In genomic region chr10:125868372-125868975, GRCh38 we compare ENCODE assay signal across 9 cellular contexts. TPM values are rescaled to one million over a fixed set of nuclear protein-coding genes. Genes with fewer than 3 reads are reported as not detected.
DNase-seq lines count a peak whose midpoint lies in the region; ATAC-seq and TF ChIP-seq lines count a peak whose summit lies in the region.
"Had no signal": no experiment of that assay in that cellular context is flagged by ENCODE, and none has a peak within 500 bp of the region (broad histone marks: within the 10 kb centered on the region; RNA-seq: fewer than 3 reads in every experiment).

No MANE protein-coding gene starts in this region.

- H3K4me3 Mint-ChIP-seq in activated CD4-positive, alpha-beta T cell treated with anti-CD3 and anti-CD28 coated beads, Interleukin-2, amount 10 ng/mL, durations not matched to agents 24 days and 14 days = no peak overlapping the region

- H3K4me1 Mint-ChIP-seq in activated CD4-positive, alpha-beta T cell treated with anti-CD3 and anti-CD28 coated beads, Interleukin-2, amount 10 ng/mL, durations not matched to agents 24 days and 14 days = no peaks in the 10 kb centered on the region

- H3K36me3 ChIP-seq in thoracic aorta = peaks cover 21% of the 10 kb centered on the region

- H3K9me3 Mint-ChIP-seq in activated CD4-positive, alpha-beta T cell treated with anti-CD3 and anti-CD28 coated beads, Interleukin-2, amount 10 ng/mL, durations not matched to agents 24 days and 14 days = no peaks in the 10 kb centered on the region

- H3K27ac Mint-ChIP-seq in activated CD4-positive, alpha-beta T cell treated with anti-CD3 and anti-CD28 coated beads, Interleukin-2, amount 10 ng/mL, durations not matched to agents 24 days and 14 days = no peak overlapping the region

- H3K9me3 ChIP-seq in thoracic aorta = no peaks in the 10 kb centered on the region

- no peaks in the 10 kb centered on the region for H3K4me1 ChIP-seq in thoracic aorta (ENCODE audit: control insufficient read depth in 1 of 2, low read depth in 2 of 2)

- no peak overlapping the region for H3K27ac ChIP-seq in thoracic aorta

- DNase-seq in DMS114 treated with DMSO at 0.1 percent for 48 hours (lab: John Stamatoyannopoulos, UW; ENCODE audit: unreplicated experiment) (peak; percentile 33), M059J (ENCODE audit: low read depth) (peak; percentile 50), hepatic stellate cell (ENCODE audit: low spot score) (peak; percentile 17), thoracic aorta (ENCODE audit: low spot score) (no peak), 8988T (no peak)
- DNase-seq in activated CD4-positive, alpha-beta T cell treated with anti-CD3 and anti-CD28 coated beads, Interleukin-2, amount 10 ng/mL, durations not matched to agents 24 days and 14 days = peak; percentile 65

- no peak overlapping the region for H3K4me3 ChIP-seq in thoracic aorta

- no peaks in the 10 kb centered on the region for H3K36me3 Mint-ChIP-seq in activated CD4-positive, alpha-beta T cell treated with anti-CD3 and anti-CD28 coated beads, Interleukin-2, amount 10 ng/mL, durations not matched to agents 24 days and 14 days (ENCODE audit: low read depth)

- H3K27me3 ChIP-seq in thoracic aorta (replicated peaks; ENCODE audit: insufficient read depth) = no peaks in the 10 kb centered on the region

- intact Hi-C loops in activated CD4-positive, alpha-beta T cell treated with anti-CD3 and anti-CD28 coated beads, Interleukin-2, amount 10 ng/mL, durations not matched to agents 24 days and 14 days (cut with micrococcal nuclease) = loop anchor here (10.0 kb wide), 2 partner anchors 106 to 876 kb away; no protein-coding TSS in a partner anchor

- ATAC-seq in GM19395 (IDR thresholded peaks at IDR 0.05; ENCODE audit: unreplicated experiment) = peak; percentile 63
- no peak for ATAC-seq in thoracic aorta (ENCODE audit: insufficient number of reproducible peaks, low FRiP score, low read depth)
- ATAC-seq in activated CD4-positive, CD25-positive, alpha-beta regulatory T cell treated with anti-CD3 and anti-CD28 coated beads, Interleukin-2, amount 50 U/mL, for 24 hours = no peak

- H3K27me3 Mint-ChIP-seq in activated CD4-positive, alpha-beta T cell treated with anti-CD3 and anti-CD28 coated beads, Interleukin-2, amount 10 ng/mL, durations not matched to agents 24 days and 14 days = no peaks in the 10 kb centered on the region

- peak; percentile 60 for TF ChIP-seq CTCF in thoracic aorta (IDR thresholded peaks at IDR 0.05)

RNA-seq across cellular contexts. Expression of gene DHX32, which starts 12.6 kb away (rescaled TPM):
- total RNA-seq in M059J (2014; rRNA removed; shearing (Covaris generic)) = 60.0 and 60.7 TPM in 2 replicates
- total RNA-seq in activated CD4-positive, alpha-beta T cell treated with anti-CD3 and anti-CD28 coated beads, Interleukin-2, amount 10 ng/mL, durations not matched to agents 24 days and 14 days = 14.0 and 17.0 TPM in 2 replicates
- total RNA-seq in thoracic aorta = 10 to 100 TPM; 11.1 to 14.0 TPM

RNA-seq across cellular contexts. Expression of gene FANK1, which starts 27.9 kb away (rescaled TPM):
- 4.5 and 11.2 TPM in 2 replicates for total RNA-seq in M059J (2014; rRNA removed; shearing (Covaris generic))
- 0.38 TPM in 1 of 2 replicates, not detected in the other for total RNA-seq in activated CD4-positive, alpha-beta T cell treated with anti-CD3 and anti-CD28 coated beads, Interleukin-2, amount 10 ng/mL, durations not matched to agents 24 days and 14 days
- total RNA-seq in thoracic aorta = not detected
- total RNA-seq: skeletal muscle tissue had no signal

RNA-seq across cellular contexts. Expression of gene BCCIP, which starts 45.1 kb away (rescaled TPM):
- total RNA-seq in M059J (2014; rRNA removed; shearing (Covaris generic)) = 87.6 and 103 TPM in 2 replicates
- total RNA-seq in activated CD4-positive, alpha-beta T cell treated with anti-CD3 and anti-CD28 coated beads, Interleukin-2, amount 10 ng/mL, durations not matched to agents 24 days and 14 days = 135 and 143 TPM in 2 replicates
- total RNA-seq in thoracic aorta = 10 to 100 TPM; 22.5 to 49.2 TPM

RNA-seq across cellular contexts. Expression of gene UROS, which starts 45.4 kb away (rescaled TPM):
- 73.3 and 100 TPM in 2 replicates for total RNA-seq in M059J (2014; rRNA removed; shearing (Covaris generic))
- 50.6 and 53.8 TPM in 2 replicates for total RNA-seq in activated CD4-positive, alpha-beta T cell treated with anti-CD3 and anti-CD28 coated beads, Interleukin-2, amount 10 ng/mL, durations not matched to agents 24 days and 14 days
- total RNA-seq in thoracic aorta = 10 to 100 TPM; 25.5 to 34.3 TPM

Comparison
In these comparisons a context has a peak if more than half of its experiments do, and no peak if none do; other contexts are left out.
1. DNase-seq: peak in DMS114 treated with DMSO at 0.1 percent for 48 hours (single experiment), M059J (single experiment), activated CD4-positive, alpha-beta T cell treated with anti-CD3 and anti-CD28 coated beads, Interleukin-2, amount 10 ng/mL, durations not matched to agents 24 days and 14 days (single experiment) and hepatic stellate cell (single experiment); none in thoracic aorta (single experiment) and 8988T (single experiment).